ENCODE assay signal across 20 cellular contexts in the genomic region with DNA sequence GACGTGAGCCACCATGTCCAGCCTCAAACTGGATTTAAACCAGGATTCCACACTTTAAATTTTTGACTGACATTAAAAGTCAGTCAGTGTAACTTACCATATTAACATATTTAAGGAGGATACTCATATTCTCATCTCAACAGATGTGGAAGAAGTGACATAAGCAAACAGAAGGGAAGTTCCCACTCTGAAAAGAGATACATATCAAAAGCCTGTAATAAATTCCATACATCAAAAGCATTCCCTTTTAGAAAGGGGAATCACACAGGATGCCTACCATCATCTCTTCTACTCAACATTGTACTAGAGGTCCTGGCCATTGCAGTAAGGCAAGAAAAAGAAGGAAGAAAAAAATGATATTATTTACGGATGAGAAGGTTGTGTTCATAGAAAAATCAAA.
"Had no signal": no experiment of that assay in that cellular context is flagged by ENCODE, and none has a peak within 500 bp of the region (broad histone marks: within the 10 kb centered on the region; RNA-seq: fewer than 3 reads in every experiment).

No MANE protein-coding gene starts in this region.

- H3K4me3 Mint-ChIP-seq: memory B cell; natural killer cell treated with Interleukin-12 subunit alpha and Interleukin-12 subunit beta and Interleukin-15 and Interleukin-18, amount 100 ng/mL, for 72 hours; WTC11 had no signal

- H3K27me3 Mint-ChIP-seq: memory B cell, progenitor cell of endocrine pancreas had no signal

- H3K36me3 Mint-ChIP-seq: natural killer cell treated with Interleukin-12 subunit alpha and Interleukin-12 subunit beta and Interleukin-15 and Interleukin-18, amount 100 ng/mL, for 72 hours had no signal

- H3K9me3 Mint-ChIP-seq: natural killer cell treated with Interleukin-12 subunit alpha and Interleukin-12 subunit beta and Interleukin-15 and Interleukin-18, amount 100 ng/mL, for 72 hours had no signal

- H3K27ac Mint-ChIP-seq: memory B cell, progenitor cell of endocrine pancreas, WTC11 had no signal

- ATAC-seq: foreskin keratinocyte; left colon; natural killer cell treated with Interleukin-12 subunit alpha and Interleukin-12 subunit beta and Interleukin-15 and Interleukin-18, amount 100 ng/mL, for 72 hours; upper lobe of right lung; WTC11 had no signal

- DNase-seq: activated effector memory CD4-positive, alpha-beta T cell treated with anti-CD3 and anti-CD28 coated beads, Interleukin-2, amount 50 U/mL, for 16 hours; aorta; brain microvascular endothelial cell; caudate nucleus; dermis blood vessel endothelial cell; effector CD8-positive, alpha-beta T cell; foreskin keratinocyte; left colon; retina; stimulated activated CD4-positive, alpha-beta T cell treated with anti-CD3 and anti-CD28 coated beads, Interleukin-2, amount 100 ng/mL, for 48 hours; stimulated activated CD8-positive, alpha-beta memory T cell treated with anti-CD3 and anti-CD28 coated beads, Interleukin-4, amount 100 ng/mL, for 48 hours; stimulated activated naive CD4-positive, alpha-beta T cell; substantia nigra; T1000; thyroid gland; upper lobe of right lung had no signal
